In the genomic region with DNA sequence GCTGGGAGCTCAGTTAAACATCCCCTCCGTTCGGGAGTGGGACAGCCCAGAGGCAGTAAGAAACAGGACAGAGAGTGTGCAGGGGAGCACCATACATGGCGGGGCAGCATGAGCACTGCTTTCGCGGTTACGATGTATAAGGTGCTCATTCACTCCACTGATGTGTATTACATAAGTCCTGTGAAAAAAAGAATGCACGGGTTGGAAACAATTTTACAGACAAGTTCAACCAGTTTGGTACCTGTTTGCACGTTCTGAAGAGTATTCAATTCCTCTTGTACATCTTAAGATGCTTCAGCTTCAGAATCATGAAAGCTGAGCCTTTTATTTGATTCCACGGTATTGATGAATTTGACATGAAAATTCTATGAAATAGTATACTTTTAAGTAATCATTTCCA, we compare ENCODE assay signal across 28 cellular contexts.
"Had no signal": no experiment of that assay in that cellular context is flagged by ENCODE, and none has a peak within 500 bp of the region (broad histone marks: within the 10 kb centered on the region; RNA-seq: fewer than 3 reads in every experiment).

No MANE protein-coding gene starts in this region.

- H3K36me3 Mint-ChIP-seq: WTC11 had no signal

- H3K27me3 Mint-ChIP-seq: activated CD4-positive, alpha-beta T cell treated with anti-CD3 and anti-CD28 coated beads for 36 hours; activated CD4-positive, alpha-beta T cell treated with anti-CD3 and anti-CD28 coated beads, Interleukin-2, amount 10 ng/mL, durations not matched to agents 7 days and 5 days; activated T-cell treated with anti-CD3 and anti-CD28 coated beads, Interleukin-2, amount 50 U/mL, for 24 hours had no signal

- H3K9me3 ChIP-seq: adrenal gland, body of pancreas, breast epithelium, Peyer's patch, SJCRH30 had no signal

- H3K27ac Mint-ChIP-seq: activated CD4-positive, alpha-beta T cell treated with anti-CD3 and anti-CD28 coated beads for 36 hours; activated CD4-positive, alpha-beta T cell treated with anti-CD3 and anti-CD28 coated beads, Interleukin-2, amount 10 ng/mL, durations not matched to agents 7 days and 5 days; activated CD8-positive, alpha-beta T cell treated with anti-CD3 and anti-CD28 coated beads, Interleukin-2, amount 10 ng/mL, durations not matched to agents 7 days and 5 days; activated naive CD4-positive, alpha-beta T cell treated with anti-CD3 and anti-CD28 coated beads for 36 hours; activated naive CD4-positive, alpha-beta T cell treated with anti-CD3 and anti-CD28 coated beads, Interleukin-2, amount 50 U/mL, for 72 hours; activated T-cell treated with anti-CD3 and anti-CD28 coated beads, Interleukin-2, amount 50 U/mL, for 24 hours; activated T-helper 2 cell treated with anti-CD3 and anti-CD28 coated beads, Interferon-gamma antibody, Interleukin-2, Interleukin-4, amounts not matched to agents 10 μg/mL and 5 μg/mL and 100 μg/mL, durations not matched to agents 14 hours and 24 hours and 36 hours; WTC11 had no signal

- H3K4me3 Mint-ChIP-seq: activated CD4-positive, alpha-beta T cell treated with anti-CD3 and anti-CD28 coated beads for 36 hours; activated CD4-positive, alpha-beta T cell treated with anti-CD3 and anti-CD28 coated beads, Interleukin-2, amount 10 ng/mL, durations not matched to agents 7 days and 5 days; activated CD8-positive, alpha-beta T cell treated with anti-CD3 and anti-CD28 coated beads, Interleukin-2, amount 10 ng/mL, durations not matched to agents 7 days and 5 days; activated naive CD4-positive, alpha-beta T cell treated with anti-CD3 and anti-CD28 coated beads for 36 hours; activated T-cell treated with anti-CD3 and anti-CD28 coated beads, Interleukin-2, amount 50 U/mL, for 24 hours; WTC11 had no signal

- H3K9me3 Mint-ChIP-seq: WTC11 had no signal

- H3K4me3 ChIP-seq: adrenal gland, body of pancreas, breast epithelium, coronary artery, Peyer's patch, SJCRH30, SK-N-MC had no signal

- DNase-seq: activated CD4-positive, alpha-beta T cell treated with anti-CD3 and anti-CD28 coated beads for 36 hours; activated CD4-positive, alpha-beta T cell treated with anti-CD3 and anti-CD28 coated beads, Interleukin-2, amount 10 ng/mL, durations not matched to agents 7 days and 5 days; activated CD4-positive, alpha-beta T cell treated with anti-CD3 and anti-CD28 coated beads, Interleukin-2, amount 50 U/mL, for 48 hours; activated CD8-positive, alpha-beta T cell treated with anti-CD3 and anti-CD28 coated beads, Interleukin-2, amount 10 ng/mL, durations not matched to agents 7 days and 5 days; activated gamma-delta T cell; activated naive CD4-positive, alpha-beta T cell treated with anti-CD3 and anti-CD28 coated beads for 36 hours; activated T-cell treated with anti-CD3 and anti-CD28 coated beads, Interleukin-2, amount 50 U/mL, for 24 hours; adrenal gland; body of pancreas; NCI-H1105; NCI-H1417 treated with DMSO at 0.1 percent for 48 hours; NCI-H187 treated with DMSO at 0.1 percent for 48 hours; NCI-H2081; NCI-H2171; NCI-H510A; NCI-H526; NCI-H82; Peyer's patch; RPMI8226; SJCRH30; T1000 had no signal

- ATAC-seq: activated CD4-positive, alpha-beta T cell treated with anti-CD3 and anti-CD28 coated beads for 36 hours; activated CD4-positive, CD25-positive, alpha-beta regulatory T cell treated with anti-CD3 and anti-CD28 coated beads, Interleukin-2, amount 50 U/mL, for 24 hours; activated CD8-positive, alpha-beta T cell treated with anti-CD3 and anti-CD28 coated beads, Interleukin-2, amount 10 ng/mL, durations not matched to agents 7 days and 5 days; activated naive CD4-positive, alpha-beta T cell treated with anti-CD3 and anti-CD28 coated beads, Interleukin-2, amount 50 U/mL, for 72 hours; body of pancreas; WTC11 had no signal

- H3K27ac ChIP-seq: adrenal gland, body of pancreas, breast epithelium, coronary artery, Peyer's patch, SJCRH30, SK-N-MC had no signal

- H3K4me1 Mint-ChIP-seq: activated CD4-positive, alpha-beta T cell treated with anti-CD3 and anti-CD28 coated beads for 36 hours; activated CD4-positive, alpha-beta T cell treated with anti-CD3 and anti-CD28 coated beads, Interleukin-2, amount 10 ng/mL, durations not matched to agents 7 days and 5 days; WTC11 had no signal

- H3K36me3 ChIP-seq: adrenal gland, breast epithelium, Peyer's patch, SJCRH30 had no signal

- H3K4me1 ChIP-seq: adrenal gland, body of pancreas, breast epithelium, Peyer's patch, SJCRH30 had no signal

- H3K27me3 ChIP-seq: adrenal gland, body of pancreas, breast epithelium, Peyer's patch, SJCRH30 had no signal
